In the genomic region with DNA sequence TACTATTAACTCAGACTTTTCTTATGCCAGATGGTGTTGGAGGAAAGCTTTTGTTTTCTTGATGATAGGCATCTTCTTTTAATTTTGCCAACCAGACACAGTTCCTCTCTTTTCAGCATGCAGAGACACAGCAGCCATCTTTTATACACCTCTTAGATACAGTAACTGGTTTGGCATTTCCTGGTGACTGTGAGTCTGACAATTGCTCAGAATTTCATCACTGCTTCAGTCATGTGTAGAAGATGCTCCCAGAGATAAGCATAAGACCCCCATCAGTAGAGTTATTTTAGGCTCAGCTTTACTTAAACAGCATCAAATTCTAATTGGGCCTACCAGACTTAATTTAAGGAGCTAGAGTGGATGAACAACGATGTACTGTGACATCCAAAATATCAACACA, we compare ENCODE assay signal across 1 cellular context.
TF ChIP-seq lines count a peak whose summit lies in the region.

No MANE protein-coding gene starts in this region.

TF ChIP-seq in GM23338, 12 proteins besides CTCF, POLR2A, EP300 and RAD21 (continued from another document):
- TF ChIP-seq, protein P1, sequence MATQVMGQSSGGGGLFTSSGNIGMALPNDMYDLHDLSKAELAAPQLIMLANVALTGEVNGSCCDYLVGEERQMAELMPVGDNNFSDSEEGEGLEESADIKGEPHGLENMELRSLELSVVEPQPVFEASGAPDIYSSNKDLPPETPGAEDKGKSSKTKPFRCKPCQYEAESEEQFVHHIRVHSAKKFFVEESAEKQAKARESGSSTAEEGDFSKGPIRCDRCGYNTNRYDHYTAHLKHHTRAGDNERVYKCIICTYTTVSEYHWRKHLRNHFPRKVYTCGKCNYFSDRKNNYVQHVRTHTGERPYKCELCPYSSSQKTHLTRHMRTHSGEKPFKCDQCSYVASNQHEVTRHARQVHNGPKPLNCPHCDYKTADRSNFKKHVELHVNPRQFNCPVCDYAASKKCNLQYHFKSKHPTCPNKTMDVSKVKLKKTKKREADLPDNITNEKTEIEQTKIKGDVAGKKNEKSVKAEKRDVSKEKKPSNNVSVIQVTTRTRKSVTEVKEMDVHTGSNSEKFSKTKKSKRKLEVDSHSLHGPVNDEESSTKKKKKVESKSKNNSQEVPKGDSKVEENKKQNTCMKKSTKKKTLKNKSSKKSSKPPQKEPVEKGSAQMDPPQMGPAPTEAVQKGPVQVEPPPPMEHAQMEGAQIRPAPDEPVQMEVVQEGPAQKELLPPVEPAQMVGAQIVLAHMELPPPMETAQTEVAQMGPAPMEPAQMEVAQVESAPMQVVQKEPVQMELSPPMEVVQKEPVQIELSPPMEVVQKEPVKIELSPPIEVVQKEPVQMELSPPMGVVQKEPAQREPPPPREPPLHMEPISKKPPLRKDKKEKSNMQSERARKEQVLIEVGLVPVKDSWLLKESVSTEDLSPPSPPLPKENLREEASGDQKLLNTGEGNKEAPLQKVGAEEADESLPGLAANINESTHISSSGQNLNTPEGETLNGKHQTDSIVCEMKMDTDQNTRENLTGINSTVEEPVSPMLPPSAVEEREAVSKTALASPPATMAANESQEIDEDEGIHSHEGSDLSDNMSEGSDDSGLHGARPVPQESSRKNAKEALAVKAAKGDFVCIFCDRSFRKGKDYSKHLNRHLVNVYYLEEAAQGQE (IDR thresholded peaks at IDR 0.05; ENCODE audit: unreplicated experiment), result no peak
- TF ChIP-seq CREB1 (CRISPR knock-in tag; IDR thresholded peaks at IDR 0.05; ENCODE audit: low read depth) (no peak), EZH2phosphoT487 (IDR thresholded peaks at IDR 0.05; ENCODE audit: unreplicated experiment) (no peak), NANOG (IDR thresholded peaks at IDR 0.05; ENCODE audit: borderline replicate concordance) (no peak), ZNF114 (CRISPR knock-in tag; IDR thresholded peaks at IDR 0.05) (no peak), EZH2 (IDR thresholded peaks at IDR 0.05; ENCODE audit: low read depth, unreplicated experiment) (no peak), ETS1 (IDR thresholded peaks at IDR 0.05) (no peak)
